23 cellular contexts compared by ENCODE assay signal in genomic region chr1:54588377-54588776, GRCh38. TPM values are rescaled to one million over a fixed set of nuclear protein-coding genes. Genes with fewer than 3 reads are reported as not detected.
"Had no signal": no experiment of that assay in that cellular context is flagged by ENCODE, and none has a peak within 500 bp of the region (broad histone marks: within the 10 kb centered on the region; RNA-seq: fewer than 3 reads in every experiment).

No MANE protein-coding gene starts in this region.

- H3K27ac Mint-ChIP-seq: type B pancreatic cell, WTC11 had no signal

- H3K4me3 ChIP-seq: lung, right lobe of liver, skin epidermis, testis had no signal

- DNase-seq: activated CD4-positive, alpha-beta T cell treated with anti-CD3 and anti-CD28 coated beads, Interleukin-2, amount 50 U/mL, for 4 hours; activated gamma-delta T cell treated with Interleukin-2 at 50 U/mL for 16 hours; central memory CD4-positive, alpha-beta T cell; effector memory CD8-positive, alpha-beta T cell; foreskin melanocyte; natural killer cell; nucleus accumbens; right lobe of liver; stimulated activated CD4-positive, alpha-beta T cell treated with anti-CD3 and anti-CD28 coated beads, Interleukin-1b, Interleukin-23, amount 100 ng/mL, for 48 hours; T-cell; T1000 had no signal

- H3K27me3 Mint-ChIP-seq: effector memory CD8-positive, alpha-beta T cell; T-cell; type B pancreatic cell had no signal

- ATAC-seq: activated naive CD4-positive, alpha-beta T cell treated with anti-CD3 and anti-CD28 coated beads, Interleukin-2, amount 50 U/mL, for 72 hours; effector memory CD8-positive, alpha-beta T cell; esophagus mucosa; left lobe of liver; right lobe of liver; WTC11 had no signal

- H3K4me3 Mint-ChIP-seq: effector memory CD8-positive, alpha-beta T cell; natural killer cell; T-cell; type B pancreatic cell; WTC11 had no signal

- H3K9me3 Mint-ChIP-seq: activated naive CD4-positive, alpha-beta T cell treated with anti-CD3 and anti-CD28 coated beads, Interleukin-2, amount 50 U/mL, for 72 hours; effector memory CD8-positive, alpha-beta T cell; natural killer cell; T-cell; type B pancreatic cell; WTC11 had no signal

- H3K36me3 Mint-ChIP-seq: activated naive CD4-positive, alpha-beta T cell treated with anti-CD3 and anti-CD28 coated beads, Interleukin-2, amount 50 U/mL, for 72 hours; natural killer cell; T-cell; type B pancreatic cell; WTC11 had no signal

RNA-seq across cellular contexts. Expression of gene FAM151A, which starts 34.9 kb away (rescaled TPM):
- total RNA-seq: activated naive CD4-positive, alpha-beta T cell treated with anti-CD3 and anti-CD28 coated beads, Interleukin-2, amount 50 U/mL, for 72 hours; astrocyte; dermis microvascular lymphatic vessel endothelial cell; endothelial cell of umbilical vein; esophagus mucosa; kidney epithelial cell; lung; natural killer cell; T-cell had no signal
- polyA plus RNA-seq: endothelial cell of umbilical vein had no signal

RNA-seq across cellular contexts. Expression of gene MROH7, which starts 53.2 kb away (rescaled TPM):
- total RNA-seq: astrocyte, kidney epithelial cell had no signal
